In the genomic region with DNA sequence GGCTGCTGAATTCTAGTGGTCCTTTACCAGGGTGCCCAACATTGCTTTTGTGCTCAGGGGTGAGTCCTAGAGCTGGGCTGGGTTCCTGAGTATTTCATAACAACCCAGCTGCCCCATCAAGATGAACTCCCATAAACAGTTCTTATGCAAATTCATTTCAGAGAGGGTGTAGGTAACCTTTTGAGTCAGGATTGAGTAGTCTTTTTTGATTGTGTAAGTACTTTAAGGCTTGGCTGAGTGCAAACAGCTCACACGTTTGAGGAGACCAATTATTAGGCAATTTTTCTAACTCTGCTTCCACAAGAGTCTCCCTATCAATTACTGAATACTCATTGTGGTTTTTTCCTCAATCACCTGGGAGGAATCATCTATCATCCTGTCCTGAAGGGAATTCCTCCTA, we compare ENCODE assay signal across 7 cellular contexts.
DNase-seq lines count a peak whose midpoint lies in the region; ATAC-seq, FAIRE-seq and TF ChIP-seq lines count a peak whose summit lies in the region.
"Not testable (repeated sequence)": the region's sequence is repeated elsewhere in the genome, so short reads cannot be mapped to it uniquely, and the experiment has no call there.

No MANE protein-coding gene starts in this region.

- not testable (repeated sequence) for H3K79me2 ChIP-seq in GM23248 (ENCODE audit: insufficient read depth)

- H3K4me1 ChIP-seq in GM23248 (ENCODE audit: insufficient read depth); RWPE2 (ENCODE audit: insufficient read depth, poor library complexity, severe bottlenecking): not testable (repeated sequence)

- H4K20me1 ChIP-seq in GM23248 (ENCODE audit: insufficient read depth), result not testable (repeated sequence)

- not testable (repeated sequence) for H3F3A ChIP-seq in GM23248 (ENCODE audit: insufficient read depth)

- WGBS in GM23248 (ENCODE audit: low coverage in 1 of 2, low lambda C conversion rate in 2 of 2, missing lambda C conversion rate in 2 of 2), 2 experiments, result 0 to 11% methylated on average over 1 of the region's 1 CpG

- H3K27me3 ChIP-seq in GM23248 (replicated peaks; ENCODE audit: insufficient read depth); RWPE2 (ENCODE audit: insufficient read depth, poor library complexity, severe bottlenecking); bronchial epithelial cell (ENCODE audit: control insufficient read depth, insufficient read depth, low read length): not testable (repeated sequence)

- not testable (repeated sequence) for H2AFZ ChIP-seq in GM23248

- DNase-seq in GM23248 (peak; percentile 41), NCI-H146 (lab: John Stamatoyannopoulos, UW) (peak; percentile 14), NCI-H526 (lab: John Stamatoyannopoulos, UW) (peak; percentile 20 to 38), bronchial epithelial cell (ENCODE audit: low read depth) (peak; percentile 75), fibroblast of villous mesenchyme (ENCODE audit: low read depth) (peak; percentile 31), renal cortical epithelial cell (ENCODE audit: low read depth) (peak; percentile 52)
- DNase-seq in RWPE2 (ENCODE audit: low spot score), result not testable (repeated sequence)

- FAIRE-seq in bronchial epithelial cell (lab: Jason Lieb, UNC), result not testable (repeated sequence)

- not testable (repeated sequence) for H3K9ac ChIP-seq in GM23248

- H3K4me3 ChIP-seq in GM23248; RWPE2 (ENCODE audit: severe bottlenecking); bronchial epithelial cell (ENCODE audit: low read depth, low read length); fibroblast of villous mesenchyme (ENCODE audit: low read depth, low read length): not testable (repeated sequence)

- not testable (repeated sequence) for H3K9me3 ChIP-seq in GM23248 (ENCODE audit: low read depth); RWPE2 (ENCODE audit: severe bottlenecking)

- not testable (repeated sequence) for H3K9me2 ChIP-seq in GM23248 (ENCODE audit: insufficient read depth)

- not testable (repeated sequence) for TF ChIP-seq CTCF in RWPE2 (IDR thresholded peaks at IDR 0.05; ENCODE audit: poor library complexity, severe bottlenecking); bronchial epithelial cell (IDR thresholded peaks at IDR 0.05; ENCODE audit: insufficient read depth, low read length, severe bottlenecking); fibroblast of villous mesenchyme (IDR thresholded peaks at IDR 0.05; ENCODE audit: insufficient read depth, low read depth, low read length)

- H3K36me3 ChIP-seq in GM23248 (ENCODE audit: low read depth); RWPE2 (ENCODE audit: low read depth); bronchial epithelial cell (ENCODE audit: control insufficient read depth, insufficient read depth, low read length): not testable (repeated sequence)

- H3K27ac ChIP-seq in GM23248, result not testable (repeated sequence)
- H3K27ac ChIP-seq in RWPE2 (ENCODE audit: poor library complexity, severe bottlenecking), result peak overlapping the region; percentile 24

- not testable (repeated sequence) for H3K4me2 ChIP-seq in GM23248 (ENCODE audit: unreplicated experiment)

- ATAC-seq in RWPE2 (ENCODE audit: low read depth), result not testable (repeated sequence)

- in situ Hi-C loops in GM23248 (cut with MboI), result not testable (repeated sequence)
